Comparison of ENCODE assay signal across 7 cellular contexts in genomic region chr10:42871138-42871641, GRCh38.
DNase-seq lines count a peak whose midpoint lies in the region; ATAC-seq, FAIRE-seq and TF ChIP-seq lines count a peak whose summit lies in the region.
"Not testable (repeated sequence)": the region's sequence is repeated elsewhere in the genome, so short reads cannot be mapped to it uniquely, and the experiment has no call there.

No MANE protein-coding gene starts in this region.

- peak; percentile 23 for DNase-seq in GM23338 (ENCODE audit: low spot score)
- peak; percentile 95 for DNase-seq in SK-N-DZ (ENCODE audit: low spot score)
- not testable (repeated sequence) for DNase-seq in bronchial epithelial cell (ENCODE audit: low read depth); neural crest cell (ENCODE audit: low read depth, low spot score)
- DNase-seq in esophagus muscularis mucosa (ENCODE audit: extremely low spot score) = peak; percentile 85
- DNase-seq in heart right ventricle = peak; percentile 22 to 52
- peak; percentile 85 for DNase-seq in kidney

- 82% methylated on average over 8 of the region's 13 CpGs for WGBS in esophagus muscularis mucosa
- WGBS in heart right ventricle, 2 donors = 33 to 45% methylated on average over 13 of the region's 13 CpGs

- not testable (repeated sequence) for H3K9ac ChIP-seq in kidney (ENCODE audit: low read length in 2 of 2)

- H3K9me3 Mint-ChIP-seq in GM23338, neural crest cell: not testable (repeated sequence)

- not testable (repeated sequence) for H3K4me2 ChIP-seq in GM23338

- H3K27ac Mint-ChIP-seq in GM23338 = not testable (repeated sequence)
- H3K27ac Mint-ChIP-seq in neural crest cell (ENCODE audit: unreplicated experiment) = peak overlapping the region; percentile 71

- not testable (repeated sequence) for H3K27me3 Mint-ChIP-seq in GM23338 (ENCODE audit: insufficient read depth, low read depth, poor library complexity); neural crest cell (ENCODE audit: low read depth)

- H3K36me3 Mint-ChIP-seq in GM23338 (ENCODE audit: low read depth); neural crest cell (ENCODE audit: low read depth): not testable (repeated sequence)

- H4K20me1 ChIP-seq in GM23338 (replicated peaks; ENCODE audit: insufficient read depth) = not testable (repeated sequence)

- H2AFZ ChIP-seq in GM23338 = not testable (repeated sequence)

- H3K36me3 ChIP-seq in GM23338 (ENCODE audit: insufficient read depth); bronchial epithelial cell (ENCODE audit: control insufficient read depth, insufficient read depth, low read length); esophagus muscularis mucosa; heart right ventricle; kidney (ENCODE audit: control insufficient read depth in 1 of 2, insufficient read depth in 2 of 2, low read length in 2 of 2): not testable (repeated sequence)

- not testable (repeated sequence) for TF ChIP-seq POLR2A in esophagus muscularis mucosa (IDR thresholded peaks at IDR 0.05; ENCODE audit: low read depth)

- H3K9me3 ChIP-seq in esophagus muscularis mucosa; heart right ventricle; kidney (ENCODE audit: control insufficient read depth in 1 of 2, low read length in 2 of 2): not testable (repeated sequence)

- H3K9me2 ChIP-seq in GM23338 (ENCODE audit: insufficient read depth) = not testable (repeated sequence)

- not testable (repeated sequence) for H3K4me1 ChIP-seq in GM23338 (ENCODE audit: insufficient read depth)
- peaks cover 11 to 24% (median 18%) of the 10 kb centered on the region in 4 donors for H3K4me1 ChIP-seq in esophagus muscularis mucosa
- H3K4me1 ChIP-seq in heart right ventricle = peaks cover 6 to 33% (median 22%) of the 10 kb centered on the region in 9 donors
- peaks cover 0 to 13% of the 10 kb centered on the region in 2 donors for H3K4me1 ChIP-seq in kidney (ENCODE audit: control insufficient read depth in 1 of 2, insufficient read depth in 1 of 2, low read depth in 1 of 2, low read length in 2 of 2)

- peak; percentile 91 for FAIRE-seq in bronchial epithelial cell (lab: Jason Lieb, UNC)
- FAIRE-seq in kidney (lab: Jason Lieb, UNC) = not testable (repeated sequence)

- TF ChIP-seq EP300 in esophagus muscularis mucosa (IDR thresholded peaks at IDR 0.05) = not testable (repeated sequence)

- not testable (repeated sequence) for H3K27ac ChIP-seq in GM23338 (ENCODE audit: low read depth); esophagus muscularis mucosa (replicated peaks in 1 of 4); heart right ventricle; kidney (ENCODE audit: low read depth in 2 of 2, low read length in 2 of 2)

- not testable (repeated sequence) for H3K4me3 ChIP-seq in GM23338; bronchial epithelial cell (ENCODE audit: low read depth, low read length); esophagus muscularis mucosa; heart right ventricle; kidney (ENCODE audit: low read length in 2 of 2)

- not testable (repeated sequence) for H3K79me2 ChIP-seq in GM23338 (replicated peaks; ENCODE audit: insufficient read depth)

- TF ChIP-seq CTCF in GM23338 (conservative IDR thresholded peaks at IDR 0.05; ENCODE audit: low read depth in 2 of 2); bronchial epithelial cell (IDR thresholded peaks at IDR 0.05; ENCODE audit: insufficient read depth, low read length, severe bottlenecking); esophagus muscularis mucosa (IDR thresholded peaks at IDR 0.05); kidney (IDR thresholded peaks at IDR 0.05; ENCODE audit: borderline replicate concordance, extremely low read depth, insufficient read depth); neural crest cell (conservative IDR thresholded peaks at IDR 0.05): not testable (repeated sequence)
- TF ChIP-seq CTCF in heart right ventricle (IDR thresholded peaks at IDR 0.05) = peak in 4 of 9 donors; percentile 4 to 17 (median 12)

- not testable (repeated sequence) for ATAC-seq in GM23338, heart right ventricle

- H3K4me1 Mint-ChIP-seq in GM23338 = peaks cover 17% of the 10 kb centered on the region
- H3K4me1 Mint-ChIP-seq in neural crest cell = peaks cover 13% of the 10 kb centered on the region

- not testable (repeated sequence) for H3K4me3 Mint-ChIP-seq in GM23338, neural crest cell

- H3F3A ChIP-seq in GM23338 (replicated peaks; ENCODE audit: low read depth) = not testable (repeated sequence)

- intact Hi-C loops in esophagus muscularis mucosa (cut with DNase I) = not testable (repeated sequence)
- intact Hi-C loops in heart right ventricle (cut with DNase I) = loop anchor here in 2 of 10 donors (10.0 kb wide), 2 partner anchors 204 to 214 kb away; partner anchors contain the start of gene RET (in 1 of the 2)
- intact Hi-C loops in kidney (cut with DNase I) = loop anchor here (10.0 kb wide), 1 partner anchor 214 kb away; no protein-coding TSS in a partner anchor

- not testable (repeated sequence) for H3K27me3 ChIP-seq in GM23338 (ENCODE audit: insufficient read depth); bronchial epithelial cell (ENCODE audit: control insufficient read depth, insufficient read depth, low read length)
- peaks cover 0 to 15% (median 1%) of the 10 kb centered on the region in 4 donors for H3K27me3 ChIP-seq in esophagus muscularis mucosa
- H3K27me3 ChIP-seq in heart right ventricle = peaks cover 0 to 21% (median 5%) of the 10 kb centered on the region in 7 donors
